In the genomic region with DNA sequence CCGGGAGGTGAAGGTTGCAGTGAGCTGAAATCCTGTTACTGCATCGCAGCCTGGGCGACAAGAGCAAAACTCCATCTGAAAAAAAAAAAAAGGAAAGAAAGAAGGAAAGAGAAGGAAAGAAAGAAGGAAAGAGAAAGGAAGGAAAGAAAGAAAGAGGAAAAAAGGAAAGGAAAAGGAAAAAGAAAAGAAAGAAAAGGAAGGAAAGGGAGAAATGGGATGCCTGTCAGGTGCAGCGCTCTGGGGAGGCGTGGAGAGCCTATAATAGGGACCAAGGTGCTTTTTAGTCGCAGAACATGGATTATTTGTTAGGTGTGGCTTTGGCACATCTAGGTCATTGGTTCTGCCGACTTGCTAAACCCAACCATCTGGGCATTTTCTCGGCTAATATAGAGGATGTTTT, we compare ENCODE assay signal across 2 cellular contexts.
TF ChIP-seq lines count a peak whose summit lies in the region.

No MANE protein-coding gene starts in this region.

TF ChIP-seq in HEK293, 187 proteins besides CTCF, POLR2A, EP300 and RAD21:
- TF ChIP-seq ZNF670 (tag by site-specific recombination; IDR thresholded peaks at IDR 0.05; ENCODE audit: low read depth): no peak
- no peak for TF ChIP-seq WT1 (tag by site-specific recombination; IDR thresholded peaks at IDR 0.05)
- peak; percentile 24; the same call in 1 of the 2 replicates for TF ChIP-seq ZNF600 (tag by site-specific recombination; IDR thresholded peaks at IDR 0.05)
- TF ChIP-seq ZSCAN23 (tag by site-specific recombination; IDR thresholded peaks at IDR 0.05): 0 out of 2 replicates have a peak, but pooled peaks have one; percentile 36
- no peak for TF ChIP-seq ZNF510 (tag by site-specific recombination; IDR thresholded peaks at IDR 0.05; ENCODE audit: insufficient replicate concordance)
- TF ChIP-seq ZNF366 (tag by site-specific recombination; conservative IDR thresholded peaks at IDR 0.05): peak; percentile 98
- peak; percentile 99 for TF ChIP-seq PRDM1 (tag by site-specific recombination; IDR thresholded peaks at IDR 0.05)
- TF ChIP-seq ZBTB21 (tag by site-specific recombination; IDR thresholded peaks at IDR 0.05): no peak
- no peak for TF ChIP-seq OSR2 (tag by site-specific recombination; IDR thresholded peaks at IDR 0.05)
- TF ChIP-seq ZNF274 (IDR thresholded peaks at IDR 0.05; ENCODE audit: low read length): no peak
- no peak for TF ChIP-seq ZNF274 (tag by site-specific recombination; IDR thresholded peaks at IDR 0.05; ENCODE audit: borderline replicate concordance)
- peak; percentile 91 for TF ChIP-seq ZBTB17 (tag by site-specific recombination; IDR thresholded peaks at IDR 0.05)

TF ChIP-seq in K562, 482 proteins besides CTCF, POLR2A, EP300 and RAD21:
- TF ChIP-seq RBM39 (optimal IDR thresholded peaks at IDR 0.05; ENCODE audit: low read depth, low read length) (peak; percentile 87), NR1H2 (CRISPR knock-in tag; IDR thresholded peaks at IDR 0.05) (no peak), TRIM24 (IDR thresholded peaks at IDR 0.05) (0 out of 4 replicates have a peak, but pooled peaks of 1 of the 2 experiments have one; percentile 9), TCF3 (CRISPR knock-in tag; IDR thresholded peaks at IDR 0.05) (no peak), ARNT (IDR thresholded peaks at IDR 0.05) (0 out of 4 replicates have a peak, but pooled peaks of 1 of the 2 experiments have one; percentile 51)
- TF ChIP-seq, protein P1, sequence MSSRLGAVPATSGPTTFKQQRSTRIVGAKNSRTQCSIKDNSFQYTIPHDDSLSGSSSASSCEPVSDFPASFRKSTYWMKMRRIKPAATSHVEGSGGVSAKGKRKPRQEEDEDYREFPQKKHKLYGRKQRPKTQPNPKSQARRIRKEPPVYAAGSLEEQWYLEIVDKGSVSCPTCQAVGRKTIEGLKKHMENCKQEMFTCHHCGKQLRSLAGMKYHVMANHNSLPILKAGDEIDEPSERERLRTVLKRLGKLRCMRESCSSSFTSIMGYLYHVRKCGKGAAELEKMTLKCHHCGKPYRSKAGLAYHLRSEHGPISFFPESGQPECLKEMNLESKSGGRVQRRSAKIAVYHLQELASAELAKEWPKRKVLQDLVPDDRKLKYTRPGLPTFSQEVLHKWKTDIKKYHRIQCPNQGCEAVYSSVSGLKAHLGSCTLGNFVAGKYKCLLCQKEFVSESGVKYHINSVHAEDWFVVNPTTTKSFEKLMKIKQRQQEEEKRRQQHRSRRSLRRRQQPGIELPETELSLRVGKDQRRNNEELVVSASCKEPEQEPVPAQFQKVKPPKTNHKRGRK (tag; IDR thresholded peaks at IDR 0.05): peak; percentile 90
- TF ChIP-seq, protein P2, sequence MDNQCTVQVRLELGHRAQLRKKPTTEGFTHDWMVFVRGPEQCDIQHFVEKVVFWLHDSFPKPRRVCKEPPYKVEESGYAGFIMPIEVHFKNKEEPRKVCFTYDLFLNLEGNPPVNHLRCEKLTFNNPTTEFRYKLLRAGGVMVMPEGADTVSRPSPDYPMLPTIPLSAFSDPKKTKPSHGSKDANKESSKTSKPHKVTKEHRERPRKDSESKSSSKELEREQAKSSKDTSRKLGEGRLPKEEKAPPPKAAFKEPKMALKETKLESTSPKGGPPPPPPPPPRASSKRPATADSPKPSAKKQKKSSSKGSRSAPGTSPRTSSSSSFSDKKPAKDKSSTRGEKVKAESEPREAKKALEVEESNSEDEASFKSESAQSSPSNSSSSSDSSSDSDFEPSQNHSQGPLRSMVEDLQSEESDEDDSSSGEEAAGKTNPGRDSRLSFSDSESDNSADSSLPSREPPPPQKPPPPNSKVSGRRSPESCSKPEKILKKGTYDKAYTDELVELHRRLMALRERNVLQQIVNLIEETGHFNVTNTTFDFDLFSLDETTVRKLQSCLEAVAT (IDR thresholded peaks at IDR 0.05): 0 out of 4 replicates have a peak, but pooled peaks of 1 of the 2 experiments have one; percentile 19
